In the genomic region with DNA sequence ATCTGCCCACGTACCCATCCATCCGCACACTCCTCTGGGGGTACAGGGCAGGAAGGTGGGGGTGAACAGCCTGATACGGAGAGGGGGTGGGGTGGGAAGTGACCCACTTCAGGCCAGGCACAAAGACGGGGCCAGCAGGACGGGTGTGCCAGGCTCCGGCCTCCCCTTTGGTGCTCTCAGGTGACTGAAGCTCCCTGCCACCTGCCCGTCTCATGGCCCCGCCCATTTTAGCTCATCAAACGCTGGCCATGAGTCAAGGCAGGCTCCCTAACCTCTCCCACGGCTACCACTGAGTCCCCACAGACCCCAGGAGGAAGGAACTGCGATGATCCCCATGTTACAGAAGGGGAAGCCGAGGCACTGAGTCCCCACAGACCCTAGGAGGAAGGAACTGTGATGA, we compare ENCODE assay signal across 26 cellular contexts.
A peak's percentile ranks its signal among the peaks of the same experiment; 100 is the strongest.
DNase-seq lines count a peak whose midpoint lies in the region; ATAC-seq, FAIRE-seq and TF ChIP-seq lines count a peak whose summit lies in the region.
"Had no signal": no experiment of that assay in that cellular context is flagged by ENCODE, and none has a peak within 500 bp of the region (broad histone marks: within the 10 kb centered on the region; RNA-seq: fewer than 3 reads in every experiment).

No MANE protein-coding gene starts in this region.

- H3K36me3 ChIP-seq in HUES6 (ENCODE audit: control insufficient read depth, insufficient read depth, low read length), result no peaks in the 10 kb centered on the region
- no peaks in the 10 kb centered on the region for H3K36me3 ChIP-seq in kidney (ENCODE audit: control insufficient read depth in 1 of 2, insufficient read depth in 2 of 2, low read length in 2 of 2)
- H3K36me3 ChIP-seq in small intestine (ENCODE audit: control insufficient read depth in 2 of 2, insufficient read depth in 2 of 2, low read length in 2 of 2), result no peaks in the 10 kb centered on the region
- H3K36me3 ChIP-seq: brain microvascular endothelial cell, ovary, right lobe of liver had no signal

- H3K27me3 ChIP-seq in HUES6 (ENCODE audit: control insufficient read depth, insufficient read depth, low read length), result peaks cover 5% of the 10 kb centered on the region; the same call in 1 of the 2 replicates
- H3K27me3 ChIP-seq in small intestine (ENCODE audit: control insufficient read depth in 2 of 2, insufficient read depth in 2 of 2, low read length in 2 of 2), result peaks cover 4 to 7% of the 10 kb centered on the region in 2 donors
- H3K27me3 ChIP-seq: ovary, right lobe of liver had no signal

- H3K9ac ChIP-seq in HUES6 (ENCODE audit: low read length) (no peak overlapping the region), kidney (ENCODE audit: low read length in 2 of 2) (no peak overlapping the region)

- ATAC-seq in Right ventricle myocardium superior (ENCODE audit: poor library complexity) (peak; percentile 13), GM18870 (IDR thresholded peaks at IDR 0.05; ENCODE audit: unreplicated experiment) (no peak)
- ATAC-seq: right lobe of liver had no signal

- H3K27ac ChIP-seq in HUES6 (ENCODE audit: low read depth, low read length) (no peak overlapping the region), kidney (ENCODE audit: low read depth in 2 of 2, low read length in 2 of 2) (no peak overlapping the region), small intestine (ENCODE audit: low read depth in 1 of 2, low read length in 1 of 2) (no peak overlapping the region)
- H3K27ac ChIP-seq: brain microvascular endothelial cell, ovary, right lobe of liver had no signal

- WGBS in small intestine, 3 donors, result 12 to 43% (median 32%) methylated on average over 10 to 12 of the region's 12 CpGs

- H3K4me1 ChIP-seq in HUES6 (ENCODE audit: control insufficient read depth, insufficient read depth, low read length), result peaks cover 13% of the 10 kb centered on the region
- peaks cover 2 to 5% of the 10 kb centered on the region in 2 donors for H3K4me1 ChIP-seq in kidney (ENCODE audit: control insufficient read depth in 1 of 2, insufficient read depth in 1 of 2, low read depth in 1 of 2, low read length in 2 of 2)
- H3K4me1 ChIP-seq in small intestine (ENCODE audit: control insufficient read depth in 2 of 2, insufficient read depth in 1 of 2, low read depth in 1 of 2, low read length in 1 of 2), result no peaks in the 10 kb centered on the region

- FAIRE-seq in kidney (lab: Jason Lieb, UNC) (no peak), small intestine (lab: Jason Lieb, UNC) (no peak)
- FAIRE-seq: G401.6, GM18507 had no signal

- peak; percentile 18 for DNase-seq in Right ventricle myocardium superior
- peak; percentile 49 for DNase-seq in kidney
- DNase-seq in small intestine, result peak; percentile 33
- DNase-seq in DMS153 treated with DMSO at 0.1 percent for 48 hours (lab: John Stamatoyannopoulos, UW; ENCODE audit: unreplicated experiment), result no peak
- no peak for DNase-seq in globus pallidus (ENCODE audit: low spot score)
- DNase-seq: activated CD4-positive, alpha-beta memory T cell treated with anti-CD3 and anti-CD28 coated beads for 36 hours; activated effector memory CD4-positive, alpha-beta T cell treated with anti-CD3 and anti-CD28 coated beads, Interleukin-2, amount 50 U/mL, for 16 hours; activated T-cell treated with anti-CD3 and anti-CD28 coated beads for 4 hours; brain microvascular endothelial cell; cortex of kidney; endodermal cell; Karpas-422; mammary epithelial cell; MV-4-11; NCI-H1694 treated with DMSO at 0.1 percent for 48 hours; NCI-H526; RPMI8226; stimulated activated CD4-positive, alpha-beta T cell treated with anti-CD3 and anti-CD28 coated beads, Interleukin-15, amount 100 ng/mL, for 24 hours; stimulated activated CD8-positive, alpha-beta memory T cell treated with anti-CD3 and anti-CD28 coated beads, Interleukin-4, amount 100 ng/mL, for 48 hours; T-helper 9 cell had no signal

- H3K9me3 ChIP-seq in HUES6 (ENCODE audit: control insufficient read depth, insufficient read depth, low read depth, low read length) (no peaks in the 10 kb centered on the region), kidney (ENCODE audit: control insufficient read depth in 1 of 2, low read length in 2 of 2) (no peaks in the 10 kb centered on the region), small intestine (ENCODE audit: control insufficient read depth, low read depth) (no peaks in the 10 kb centered on the region)
- H3K9me3 ChIP-seq: ovary, right lobe of liver had no signal

- intact Hi-C loops in Right ventricle myocardium superior (cut with DNase I) (no loop called here), kidney (cut with DNase I) (no loop called here)

- H3K4me3 ChIP-seq in HUES6 (ENCODE audit: low read depth, low read length), result 0 out of 2 replicates have a peak overlapping the region, but pooled peaks have one; percentile 13
- H3K4me3 ChIP-seq in kidney (ENCODE audit: low read length in 2 of 2), result no peak overlapping the region
- no peak overlapping the region for H3K4me3 ChIP-seq in small intestine (ENCODE audit: low read depth in 1 of 2, low read length in 2 of 2)
- H3K4me3 ChIP-seq: ovary, right lobe of liver had no signal

- TF ChIP-seq CTCF in kidney (IDR thresholded peaks at IDR 0.05; ENCODE audit: borderline replicate concordance, extremely low read depth, insufficient read depth), result no peak

Comparison
In these comparisons a context has a peak if more than half of its experiments do, and no peak if none do; other contexts are left out.
1. DNase-seq: peak in Right ventricle myocardium superior (single experiment), kidney (single experiment) and small intestine (single experiment); none in DMS153 treated with DMSO at 0.1 percent for 48 hours (single experiment) and globus pallidus (single experiment).